Comparison of ENCODE assay signal across 1 cellular context in genomic region chr6:26223677-26224546, GRCh38.
TF ChIP-seq lines count a peak whose summit lies in the region.

No MANE protein-coding gene starts in this region.

TF ChIP-seq in HepG2, 621 proteins besides CTCF, POLR2A, EP300 and RAD21 (continued from another document and continues in another):
- TF ChIP-seq, protein P1, sequence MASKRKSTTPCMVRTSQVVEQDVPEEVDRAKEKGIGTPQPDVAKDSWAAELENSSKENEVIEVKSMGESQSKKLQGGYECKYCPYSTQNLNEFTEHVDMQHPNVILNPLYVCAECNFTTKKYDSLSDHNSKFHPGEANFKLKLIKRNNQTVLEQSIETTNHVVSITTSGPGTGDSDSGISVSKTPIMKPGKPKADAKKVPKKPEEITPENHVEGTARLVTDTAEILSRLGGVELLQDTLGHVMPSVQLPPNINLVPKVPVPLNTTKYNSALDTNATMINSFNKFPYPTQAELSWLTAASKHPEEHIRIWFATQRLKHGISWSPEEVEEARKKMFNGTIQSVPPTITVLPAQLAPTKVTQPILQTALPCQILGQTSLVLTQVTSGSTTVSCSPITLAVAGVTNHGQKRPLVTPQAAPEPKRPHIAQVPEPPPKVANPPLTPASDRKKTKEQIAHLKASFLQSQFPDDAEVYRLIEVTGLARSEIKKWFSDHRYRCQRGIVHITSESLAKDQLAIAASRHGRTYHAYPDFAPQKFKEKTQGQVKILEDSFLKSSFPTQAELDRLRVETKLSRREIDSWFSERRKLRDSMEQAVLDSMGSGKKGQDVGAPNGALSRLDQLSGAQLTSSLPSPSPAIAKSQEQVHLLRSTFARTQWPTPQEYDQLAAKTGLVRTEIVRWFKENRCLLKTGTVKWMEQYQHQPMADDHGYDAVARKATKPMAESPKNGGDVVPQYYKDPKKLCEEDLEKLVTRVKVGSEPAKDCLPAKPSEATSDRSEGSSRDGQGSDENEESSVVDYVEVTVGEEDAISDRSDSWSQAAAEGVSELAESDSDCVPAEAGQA (IDR thresholded peaks at IDR 0.05; ENCODE audit: low read depth), result no peak
- TF ChIP-seq, protein P1 (CRISPR knock-in tag; IDR thresholded peaks at IDR 0.05; ENCODE audit: borderline replicate concordance), result no peak
- TF ChIP-seq ZNF33B (CRISPR knock-in tag; IDR thresholded peaks at IDR 0.05), result no peak
- TF ChIP-seq ZNF792 (CRISPR knock-in tag; IDR thresholded peaks at IDR 0.05), result no peak
- 0 out of 2 replicates have a peak, but pooled peaks have one; percentile 18 for TF ChIP-seq ZBTB21 (CRISPR knock-in tag; IDR thresholded peaks at IDR 0.05)
- peak; percentile 28; the same call in 1 of the 2 replicates for TF ChIP-seq POGZ (CRISPR knock-in tag; IDR thresholded peaks at IDR 0.05)
- TF ChIP-seq NKX3-1 (CRISPR knock-in tag; IDR thresholded peaks at IDR 0.05), result no peak
- no peak for TF ChIP-seq AKAP8 (CRISPR knock-in tag; IDR thresholded peaks at IDR 0.05)
- no peak for TF ChIP-seq NFATC3 (CRISPR knock-in tag; IDR thresholded peaks at IDR 0.05)
- TF ChIP-seq TSC22D2 (CRISPR knock-in tag; IDR thresholded peaks at IDR 0.05; ENCODE audit: borderline replicate concordance), result no peak
- TF ChIP-seq STAT5B (CRISPR knock-in tag; IDR thresholded peaks at IDR 0.05), result no peak
- no peak for TF ChIP-seq PREB (CRISPR knock-in tag; IDR thresholded peaks at IDR 0.05)
- TF ChIP-seq ZNF788 (CRISPR knock-in tag; IDR thresholded peaks at IDR 0.05; ENCODE audit: borderline replicate concordance), result no peak
- TF ChIP-seq CEBPG (CRISPR knock-in tag; IDR thresholded peaks at IDR 0.05), result no peak
- no peak for TF ChIP-seq ZNF850 (CRISPR knock-in tag; conservative IDR thresholded peaks at IDR 0.05)
- no peak for TF ChIP-seq EED (CRISPR knock-in tag; IDR thresholded peaks at IDR 0.05)
- TF ChIP-seq YEATS2 (CRISPR knock-in tag; IDR thresholded peaks at IDR 0.05; ENCODE audit: borderline replicate concordance), result no peak
- TF ChIP-seq MXI1 (IDR thresholded peaks at IDR 0.05; ENCODE audit: borderline replicate concordance, low read depth, low read length), result no peak; the same call in 2 of the 3 replicates
- TF ChIP-seq YEATS4 (CRISPR knock-in tag; IDR thresholded peaks at IDR 0.05; ENCODE audit: borderline replicate concordance), result peak; percentile 67; the same call in 1 of the 2 replicates
- TF ChIP-seq SOX13 (IDR thresholded peaks at IDR 0.05), result no peak
- TF ChIP-seq SOX13 (CRISPR knock-in tag; conservative IDR thresholded peaks at IDR 0.05 in 1 of 2, IDR thresholded peaks at IDR 0.05 in 1 of 2), result no peak
- TF ChIP-seq SUZ12 (IDR thresholded peaks at IDR 0.05; ENCODE audit: low read depth, low read length), result no peak
- TF ChIP-seq ZNF234 (CRISPR knock-in tag; conservative IDR thresholded peaks at IDR 0.05), result no peak
- TF ChIP-seq KDM5A (IDR thresholded peaks at IDR 0.05; ENCODE audit: borderline replicate concordance, low read length), result peak; percentile 75; the same call in 1 of the 2 replicates
- TF ChIP-seq NR0B2 (CRISPR knock-in tag; IDR thresholded peaks at IDR 0.05), result no peak
- TF ChIP-seq CREM (IDR thresholded peaks at IDR 0.05), result no peak; the same call in 1 of the 2 replicates
- TF ChIP-seq CREM (CRISPR knock-in tag; IDR thresholded peaks at IDR 0.05), result no peak
- no peak; the same call in 1 of the 2 replicates for TF ChIP-seq KMT2B (CRISPR knock-in tag; IDR thresholded peaks at IDR 0.05)
- TF ChIP-seq ZNF546 (CRISPR knock-in tag; conservative IDR thresholded peaks at IDR 0.05), result no peak
- no peak for TF ChIP-seq ZNF609 (CRISPR knock-in tag; IDR thresholded peaks at IDR 0.05; ENCODE audit: borderline replicate concordance)
- no peak for TF ChIP-seq ZNF558 (CRISPR knock-in tag; IDR thresholded peaks at IDR 0.05; ENCODE audit: borderline replicate concordance)
- no peak for TF ChIP-seq SCMH1 (CRISPR knock-in tag; IDR thresholded peaks at IDR 0.05; ENCODE audit: borderline replicate concordance)
- no peak for TF ChIP-seq ZBTB20 (CRISPR knock-in tag; IDR thresholded peaks at IDR 0.05; ENCODE audit: borderline replicate concordance, low read depth)
- no peak for TF ChIP-seq MTA1 (CRISPR knock-in tag; IDR thresholded peaks at IDR 0.05; ENCODE audit: borderline replicate concordance)
- no peak for TF ChIP-seq KLF9 (CRISPR knock-in tag; IDR thresholded peaks at IDR 0.05; ENCODE audit: low read depth)
- TF ChIP-seq ZSCAN22 (CRISPR knock-in tag; IDR thresholded peaks at IDR 0.05), result no peak
- TF ChIP-seq ZNF678 (CRISPR knock-in tag; IDR thresholded peaks at IDR 0.05), result no peak
- TF ChIP-seq, protein P2, sequence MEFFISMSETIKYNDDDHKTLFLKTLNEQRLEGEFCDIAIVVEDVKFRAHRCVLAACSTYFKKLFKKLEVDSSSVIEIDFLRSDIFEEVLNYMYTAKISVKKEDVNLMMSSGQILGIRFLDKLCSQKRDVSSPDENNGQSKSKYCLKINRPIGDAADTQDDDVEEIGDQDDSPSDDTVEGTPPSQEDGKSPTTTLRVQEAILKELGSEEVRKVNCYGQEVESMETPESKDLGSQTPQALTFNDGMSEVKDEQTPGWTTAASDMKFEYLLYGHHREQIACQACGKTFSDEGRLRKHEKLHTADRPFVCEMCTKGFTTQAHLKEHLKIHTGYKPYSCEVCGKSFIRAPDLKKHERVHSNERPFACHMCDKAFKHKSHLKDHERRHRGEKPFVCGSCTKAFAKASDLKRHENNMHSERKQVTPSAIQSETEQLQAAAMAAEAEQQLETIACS (CRISPR knock-in tag; IDR thresholded peaks at IDR 0.05), result no peak
- TF ChIP-seq, protein P3, sequence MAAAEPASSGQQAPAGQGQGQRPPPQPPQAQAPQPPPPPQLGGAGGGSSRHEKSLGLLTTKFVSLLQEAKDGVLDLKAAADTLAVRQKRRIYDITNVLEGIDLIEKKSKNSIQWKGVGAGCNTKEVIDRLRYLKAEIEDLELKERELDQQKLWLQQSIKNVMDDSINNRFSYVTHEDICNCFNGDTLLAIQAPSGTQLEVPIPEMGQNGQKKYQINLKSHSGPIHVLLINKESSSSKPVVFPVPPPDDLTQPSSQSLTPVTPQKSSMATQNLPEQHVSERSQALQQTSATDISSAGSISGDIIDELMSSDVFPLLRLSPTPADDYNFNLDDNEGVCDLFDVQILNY (CRISPR knock-in tag; conservative IDR thresholded peaks at IDR 0.05), result no peak
- no peak for TF ChIP-seq KAT2B (IDR thresholded peaks at IDR 0.05; ENCODE audit: borderline replicate concordance, low read depth, low read length)
- no peak for TF ChIP-seq NBN (conservative IDR thresholded peaks at IDR 0.05)
- no peak for TF ChIP-seq PRPF4 (IDR thresholded peaks at IDR 0.05; ENCODE audit: low read depth, low read length, poor library complexity, severe bottlenecking)
- TF ChIP-seq ZNF605 (CRISPR knock-in tag; IDR thresholded peaks at IDR 0.05), result no peak
- TF ChIP-seq ZNF280B (CRISPR knock-in tag; IDR thresholded peaks at IDR 0.05; ENCODE audit: borderline replicate concordance), result no peak
- TF ChIP-seq, protein P4, sequence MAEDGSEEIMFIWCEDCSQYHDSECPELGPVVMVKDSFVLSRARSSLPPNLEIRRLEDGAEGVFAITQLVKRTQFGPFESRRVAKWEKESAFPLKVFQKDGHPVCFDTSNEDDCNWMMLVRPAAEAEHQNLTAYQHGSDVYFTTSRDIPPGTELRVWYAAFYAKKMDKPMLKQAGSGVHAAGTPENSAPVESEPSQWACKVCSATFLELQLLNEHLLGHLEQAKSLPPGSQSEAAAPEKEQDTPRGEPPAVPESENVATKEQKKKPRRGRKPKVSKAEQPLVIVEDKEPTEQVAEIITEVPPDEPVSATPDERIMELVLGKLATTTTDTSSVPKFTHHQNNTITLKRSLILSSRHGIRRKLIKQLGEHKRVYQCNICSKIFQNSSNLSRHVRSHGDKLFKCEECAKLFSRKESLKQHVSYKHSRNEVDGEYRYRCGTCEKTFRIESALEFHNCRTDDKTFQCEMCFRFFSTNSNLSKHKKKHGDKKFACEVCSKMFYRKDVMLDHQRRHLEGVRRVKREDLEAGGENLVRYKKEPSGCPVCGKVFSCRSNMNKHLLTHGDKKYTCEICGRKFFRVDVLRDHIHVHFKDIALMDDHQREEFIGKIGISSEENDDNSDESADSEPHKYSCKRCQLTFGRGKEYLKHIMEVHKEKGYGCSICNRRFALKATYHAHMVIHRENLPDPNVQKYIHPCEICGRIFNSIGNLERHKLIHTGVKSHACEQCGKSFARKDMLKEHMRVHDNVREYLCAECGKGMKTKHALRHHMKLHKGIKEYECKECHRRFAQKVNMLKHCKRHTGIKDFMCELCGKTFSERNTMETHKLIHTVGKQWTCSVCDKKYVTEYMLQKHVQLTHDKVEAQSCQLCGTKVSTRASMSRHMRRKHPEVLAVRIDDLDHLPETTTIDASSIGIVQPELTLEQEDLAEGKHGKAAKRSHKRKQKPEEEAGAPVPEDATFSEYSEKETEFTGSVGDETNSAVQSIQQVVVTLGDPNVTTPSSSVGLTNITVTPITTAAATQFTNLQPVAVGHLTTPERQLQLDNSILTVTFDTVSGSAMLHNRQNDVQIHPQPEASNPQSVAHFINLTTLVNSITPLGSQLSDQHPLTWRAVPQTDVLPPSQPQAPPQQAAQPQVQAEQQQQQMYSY (CRISPR knock-in tag; IDR thresholded peaks at IDR 0.05), result no peak
- no peak for TF ChIP-seq ZNF891 (CRISPR knock-in tag; IDR thresholded peaks at IDR 0.05)
- TF ChIP-seq IRF2 (CRISPR knock-in tag; IDR thresholded peaks at IDR 0.05), result no peak
- TF ChIP-seq KDM4B (CRISPR knock-in tag; IDR thresholded peaks at IDR 0.05), result no peak
- TF ChIP-seq SKI (IDR thresholded peaks at IDR 0.05; ENCODE audit: partially characterized antibody), result no peak
- no peak for TF ChIP-seq ZNF224 (CRISPR knock-in tag; IDR thresholded peaks at IDR 0.05)
